Comparison of ENCODE assay signal across 8 cellular contexts in the genomic region with DNA sequence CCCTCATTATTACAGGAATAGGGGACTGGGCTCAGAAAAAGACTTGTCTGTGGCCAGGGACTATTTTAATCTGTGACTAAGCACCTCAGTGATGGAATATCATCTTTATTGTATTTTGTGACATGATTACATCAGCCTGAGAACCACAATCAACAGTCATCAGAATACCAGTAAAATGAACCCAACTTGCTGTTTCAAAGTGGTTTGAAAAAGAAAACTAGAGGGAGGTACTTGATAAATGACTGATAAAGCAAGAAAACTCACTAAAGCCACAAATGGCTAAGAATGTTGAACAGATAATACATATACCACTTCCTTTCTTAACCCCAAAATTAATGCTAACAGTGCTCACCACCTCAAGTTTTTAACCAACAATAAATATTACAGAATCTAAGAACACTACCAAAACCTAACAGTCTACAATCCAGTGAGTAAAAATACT.
DNase-seq lines count a peak whose midpoint lies in the region; ATAC-seq and TF ChIP-seq lines count a peak whose summit lies in the region.

No MANE protein-coding gene starts in this region.

- CTCF ChIA-PET in CD4-positive, alpha-beta T cell (lab: Charles Lee) = no interaction called here

- H3K4me3 Mint-ChIP-seq in CD4-positive, alpha-beta T cell = no peak overlapping the region
- no peak overlapping the region for H3K4me3 Mint-ChIP-seq in IgD-negative memory B cell

- no peak for DNase-seq in CD4-positive, alpha-beta T cell
- DNase-seq in GM20000 (ENCODE audit: low spot score) (peak; percentile 55), NCI-H774 (lab: John Stamatoyannopoulos, UW) (no peak), COLO668 (lab: John Stamatoyannopoulos, UW; ENCODE audit: unreplicated experiment) (no peak), left lobe of liver (ENCODE audit: low spot score) (no peak)
- DNase-seq in central memory CD4-positive, alpha-beta T cell = peak; percentile 18

- H3K27me3 Mint-ChIP-seq in CD4-positive, alpha-beta T cell = no peaks in the 10 kb centered on the region
- H3K27me3 Mint-ChIP-seq in IgD-negative memory B cell = no peaks in the 10 kb centered on the region

- H3K4me1 Mint-ChIP-seq in CD4-positive, alpha-beta T cell (ENCODE audit: low read depth) = peaks cover 36% of the 10 kb centered on the region
- H3K4me1 Mint-ChIP-seq in IgD-negative memory B cell = peaks cover 27 to 66% (median 46%) of the 10 kb centered on the region in 3 donors

- no peaks in the 10 kb centered on the region for H3K9me3 Mint-ChIP-seq in CD4-positive, alpha-beta T cell
- H3K9me3 Mint-ChIP-seq in IgD-negative memory B cell = no peaks in the 10 kb centered on the region

- peaks cover 43% of the 10 kb centered on the region for H3K36me3 Mint-ChIP-seq in CD4-positive, alpha-beta T cell (ENCODE audit: low read depth)
- peaks cover 17% of the 10 kb centered on the region for H3K36me3 Mint-ChIP-seq in IgD-negative memory B cell

- intact Hi-C loops in CD4-positive, alpha-beta T cell (cut with DNase I, micrococcal nuclease) = no loop called here

- no peaks in the 10 kb centered on the region for H3K9me3 ChIP-seq in CD4-positive, alpha-beta T cell (ENCODE audit: control insufficient read depth, low read length)

- POLR2A ChIA-PET in CD4-positive, alpha-beta T cell (lab: Charles Lee) = no interaction called here

- H3K27me3 ChIP-seq in CD4-positive, alpha-beta T cell (ENCODE audit: control insufficient read depth, insufficient read depth, low read length) = no peaks in the 10 kb centered on the region

- no peak for TF ChIP-seq CTCF in CD4-positive, alpha-beta T cell (IDR thresholded peaks at IDR 0.05)
- no peak for TF ChIP-seq CTCF in GM20000 (IDR thresholded peaks at IDR 0.05; ENCODE audit: extremely low read depth, missing control alignments)

- peak overlapping the region; percentile 57 for H3K27ac Mint-ChIP-seq in CD4-positive, alpha-beta T cell
- peak overlapping the region; percentile 3 to 86 (median 60) for H3K27ac Mint-ChIP-seq in IgD-negative memory B cell

- peak; percentile 44 for ATAC-seq in CD4-positive, alpha-beta T cell (ENCODE audit: poor library complexity)
- no peak for ATAC-seq in HG03469 (IDR thresholded peaks at IDR 0.05; ENCODE audit: unreplicated experiment)
- ATAC-seq in left lobe of liver = no peak

- no peak overlapping the region for H3K27ac ChIP-seq in CD4-positive, alpha-beta T cell (ENCODE audit: low read depth, low read length)

Comparison
In these comparisons a context has a peak if more than half of its experiments do, and no peak if none do; other contexts are left out.
1. DNase-seq: peak in GM20000 (single experiment) and central memory CD4-positive, alpha-beta T cell (single experiment); none in CD4-positive, alpha-beta T cell (0 of 10), NCI-H774 (single experiment), COLO668 (single experiment) and left lobe of liver (single experiment).